In genomic region chr6:148223424-148223842, GRCh38 we compare ENCODE assay signal across 17 cellular contexts.
A peak's percentile ranks its signal among the peaks of the same experiment; 100 is the strongest.
DNase-seq lines count a peak whose midpoint lies in the region; ATAC-seq and TF ChIP-seq lines count a peak whose summit lies in the region.
"Had no signal": no experiment of that assay in that cellular context is flagged by ENCODE, and none has a peak within 500 bp of the region (broad histone marks: within the 10 kb centered on the region; RNA-seq: fewer than 3 reads in every experiment).

No MANE protein-coding gene starts in this region.

- H3K36me3 ChIP-seq in thyroid gland: no peaks in the 10 kb centered on the region
- H3K36me3 ChIP-seq: uterus had no signal

- TF ChIP-seq CTCF in foreskin keratinocyte (conservative IDR thresholded peaks at IDR 0.05) (no peak), thyroid gland (IDR thresholded peaks at IDR 0.05) (no peak)

- H3K4me3 ChIP-seq in thyroid gland (replicated peaks in 1 of 3): no peak overlapping the region
- H3K4me3 ChIP-seq: body of pancreas, uterus had no signal

- WGBS in thyroid gland, 2 donors: 93 to 96% methylated on average over 3 of the region's 3 CpGs

- peaks cover 9% of the 10 kb centered on the region for H3K4me1 ChIP-seq in foreskin keratinocyte
- peaks cover 23 to 33% of the 10 kb centered on the region in 2 donors for H3K4me1 ChIP-seq in thyroid gland
- H3K4me1 ChIP-seq: body of pancreas, uterus had no signal

- H3K27me3 ChIP-seq in foreskin keratinocyte (no peaks in the 10 kb centered on the region), thyroid gland (no peaks in the 10 kb centered on the region)
- H3K27me3 ChIP-seq: body of pancreas, uterus had no signal

- intact Hi-C loops in thyroid gland (cut with DNase I): no loop called here

- TF ChIP-seq POLR2A in thyroid gland (IDR thresholded peaks at IDR 0.05): no peak

- ATAC-seq in foreskin keratinocyte: peak; percentile 85
- ATAC-seq: body of pancreas; left ventricle myocardium superior; natural killer cell treated with Interleukin-12 subunit alpha and Interleukin-12 subunit beta and Interleukin-15 and Interleukin-18, amount 100 ng/mL, for 72 hours; right cardiac atrium; stimulated activated memory B cell treated with anti-CD40 and anti-IgM and Interleukin-4, amounts not matched to agents 10 μg/mL and 1 μg/mL and 100 μg/mL, for 72 hours had no signal

- H3K27ac ChIP-seq in foreskin keratinocyte (no peak overlapping the region), thyroid gland (peak overlapping the region in 2 of 3 donors; percentile 2 to 19)
- H3K27ac ChIP-seq: body of pancreas, uterus had no signal

- no peaks in the 10 kb centered on the region for H3K9me3 ChIP-seq in thyroid gland
- H3K9me3 ChIP-seq: body of pancreas, uterus had no signal

- peak; percentile 60 for DNase-seq in HS-5 (ENCODE audit: low read depth)
- DNase-seq in amniotic stem cell (lab: John Stamatoyannopoulos, UW): peak; percentile 20
- DNase-seq in foreskin keratinocyte: peak in 1 of 2 donors; percentile 50
- DNase-seq in thyroid gland: no peak
- DNase-seq in occipital lobe (lab: John Stamatoyannopoulos, UW): no peak
- no peak for DNase-seq in stimulated activated CD4-positive, alpha-beta T cell treated with anti-CD3 and anti-CD28 coated beads, Interleukin-12 subunit alpha, Interleukin-12 subunit beta, amount 100 ng/mL, for 4 hours
- no peak for DNase-seq in iPS-NIHi7 (ENCODE audit: extremely low spot score)
- DNase-seq: body of pancreas; CD8-positive, alpha-beta memory T cell; left ventricle myocardium superior; NCI-H1694 treated with DMSO at 0.1 percent for 48 hours; NCI-H510A; right cardiac atrium; T-helper 9 cell; uterus had no signal

Comparison
In these comparisons a context has a peak if more than half of its experiments do, and no peak if none do; other contexts are left out.
1. DNase-seq: peak in HS-5 (single experiment) and amniotic stem cell (single experiment); none in thyroid gland (0 of 2), occipital lobe (single experiment), stimulated activated CD4-positive, alpha-beta T cell treated with anti-CD3 and anti-CD28 coated beads, Interleukin-12 subunit alpha, Interleukin-12 subunit beta, amount 100 ng/mL, for 4 hours (single experiment) and iPS-NIHi7 (single experiment).